ENCODE assay signal across 8 cellular contexts in genomic region chr17:74199306-74200092, GRCh38. TPM values are rescaled to one million over a fixed set of nuclear protein-coding genes. Genes with fewer than 3 reads are reported as not detected.
DNase-seq lines count a peak whose midpoint lies in the region; ATAC-seq, FAIRE-seq and TF ChIP-seq lines count a peak whose summit lies in the region.

No MANE protein-coding gene starts in this region.

- peak; percentile 55 to 85; a peak in 5 of 6 replicates for ATAC-seq in A549
- no peak for ATAC-seq in lung (ENCODE audit: insufficient read depth, low FRiP score)
- ATAC-seq in stimulated activated effector memory CD8-positive, alpha-beta T cell treated with anti-CD3 and anti-CD28 coated beads, Interleukin-12 subunit alpha, Interleukin-12 subunit beta, amount 100 ng/mL, for 72 hours: peak; percentile 58
- no peak for ATAC-seq in GM18858 (IDR thresholded peaks at IDR 0.05; ENCODE audit: unreplicated experiment)

- H3K27ac ChIP-seq in A549 (peak overlapping the region; percentile 51 to 61; a peak in 5 of 6 replicates), lung (ENCODE audit: low read depth in 1 of 2, low read length in 1 of 2) (no peak overlapping the region)

- H3K9me3 Mint-ChIP-seq in stimulated activated effector memory CD8-positive, alpha-beta T cell treated with anti-CD3 and anti-CD28 coated beads, Interleukin-12 subunit alpha, Interleukin-12 subunit beta, amount 100 ng/mL, for 72 hours: no peaks in the 10 kb centered on the region

- H3K36me3 Mint-ChIP-seq in stimulated activated effector memory CD8-positive, alpha-beta T cell treated with anti-CD3 and anti-CD28 coated beads, Interleukin-12 subunit alpha, Interleukin-12 subunit beta, amount 100 ng/mL, for 72 hours: peaks cover 21% of the 10 kb centered on the region

- no peak for TF ChIP-seq EP300 in A549 (IDR thresholded peaks at IDR 0.05)

- no peaks in the 10 kb centered on the region for H3K4me1 ChIP-seq in A549
- peaks cover 2% of the 10 kb centered on the region in 2 donors for H3K4me1 ChIP-seq in lung (ENCODE audit: control insufficient read depth in 2 of 2, insufficient read depth in 2 of 2, low read length in 2 of 2)

- FAIRE-seq in A549 (lab: Jason Lieb, UNC): no peak

- DNase-seq in A549 (ENCODE audit: low read depth in 1 of 2, low spot score in 1 of 2) (peak; percentile 73 to 89), GM19238 (ENCODE audit: insufficient read length, low spot score) (peak; percentile 53), NCI-H510A treated with DMSO at 0.1 percent for 48 hours (lab: John Stamatoyannopoulos, UW) (peak; percentile 85), dermis blood vessel endothelial cell (peak; percentile 75), lung (ENCODE audit: low spot score) (peak; percentile 64)
- peak; percentile 55 to 59 for DNase-seq in activated CD4-positive, alpha-beta T cell treated with anti-CD3 and anti-CD28 coated beads, Interleukin-2, amount 50 U/mL, for 4 hours
- DNase-seq in stimulated activated effector memory CD8-positive, alpha-beta T cell treated with anti-CD3 and anti-CD28 coated beads, Interleukin-12 subunit alpha, Interleukin-12 subunit beta, amount 100 ng/mL, for 72 hours (ENCODE audit: low spot score in 2 of 2): peak; percentile 68 to 85

- H3K4me3 ChIP-seq in A549 (no peak overlapping the region), lung (no peak overlapping the region)

- peak; percentile 77 to 85 for TF ChIP-seq RAD21 in A549 (conservative IDR thresholded peaks at IDR 0.05 in 1 of 2, IDR thresholded peaks at IDR 0.05 in 1 of 2)

- peaks cover 19% of the 10 kb centered on the region for H3K4me1 Mint-ChIP-seq in stimulated activated effector memory CD8-positive, alpha-beta T cell treated with anti-CD3 and anti-CD28 coated beads, Interleukin-12 subunit alpha, Interleukin-12 subunit beta, amount 100 ng/mL, for 72 hours

- no peak for TF ChIP-seq POLR2A in A549 (IDR thresholded peaks at IDR 0.05; ENCODE audit: low read length)

- WGBS in A549 (ENCODE audit: missing lambda C conversion rate): 32% methylated on average over 27 of the region's 35 CpGs
- 24 to 26% methylated on average over 35 of the region's 35 CpGs for WGBS in lung, 2 donors

- POLR2A ChIA-PET in A549 (lab: Yijun Ruan, JAX): no interaction called here

- peaks cover 4% of the 10 kb centered on the region for H3K27me3 ChIP-seq in lung (ENCODE audit: control insufficient read depth, insufficient read depth)

- no peaks in the 10 kb centered on the region for H3K36me3 ChIP-seq in lung (ENCODE audit: control insufficient read depth in 2 of 2, insufficient read depth in 2 of 2, low read length in 2 of 2)

- peak; percentile 95 for TF ChIP-seq CTCF in A549 (IDR thresholded peaks at IDR 0.05)
- peak; percentile 80 for TF ChIP-seq CTCF in lung (IDR thresholded peaks at IDR 0.05; ENCODE audit: control extremely low read depth, extremely low read depth)

- H3K9me3 ChIP-seq in A549 (no peaks in the 10 kb centered on the region), lung (ENCODE audit: control insufficient read depth in 2 of 2, insufficient read depth in 1 of 2, low read length in 1 of 2) (no peaks in the 10 kb centered on the region)

- H3K27ac Mint-ChIP-seq in stimulated activated effector memory CD8-positive, alpha-beta T cell treated with anti-CD3 and anti-CD28 coated beads, Interleukin-12 subunit alpha, Interleukin-12 subunit beta, amount 100 ng/mL, for 72 hours: no peak overlapping the region

- peak overlapping the region; percentile 1 for H3K4me3 Mint-ChIP-seq in stimulated activated effector memory CD8-positive, alpha-beta T cell treated with anti-CD3 and anti-CD28 coated beads, Interleukin-12 subunit alpha, Interleukin-12 subunit beta, amount 100 ng/mL, for 72 hours

- CTCF ChIA-PET in A549 (lab: Yijun Ruan, JAX): interaction anchor here (0.5 to 7.4 kb wide), 80 partner anchors 9 to 943 kb away, joined by 3 to 215 read pairs (median 3); partner anchors contain the start of gene TTYH2

- peak overlapping the region; percentile 69 for H3K4me2 ChIP-seq in A549

TF ChIP-seq in A549, 52 proteins besides CTCF, POLR2A, EP300 and RAD21:
- TF ChIP-seq SMC3 (IDR thresholded peaks at IDR 0.05) (peak; percentile 82), KDM1A (IDR thresholded peaks at IDR 0.05; ENCODE audit: low read depth) (no peak), CBX2 (IDR thresholded peaks at IDR 0.05; ENCODE audit: borderline replicate concordance, low read depth) (no peak), CHD2 (IDR thresholded peaks at IDR 0.05; ENCODE audit: low read length, partially characterized antibody) (no peak)

RNA-seq across cellular contexts. Expression of gene RPL38, which starts 4.0 kb away (rescaled TPM):
- polyA plus RNA-seq in A549 (2011; rRNA removed) (2,364 and 3,205 TPM in 2 replicates), A549 (2017; fragmentation: RNase III; extraction: RNeasy Plus Mini Kit Qiagen cat#74134 plus additional on column Dnase treatment) (4,033 to 4,354 TPM (median 4,133 TPM) in 3 replicates), lung (1,000 to 10,000 TPM in 1 of 2 donors, 100 to 1,000 TPM in 1; 765 to 2,752 TPM)
- 2,658 and 3,508 TPM in 2 replicates for polyA plus RNA-seq in A549 (2012; cell fraction: cytosol; rRNA removed)
- polyA plus RNA-seq in A549 (2012; cell fraction: nucleus; rRNA removed): 312 and 396 TPM in 2 replicates
- polyA minus RNA-seq in A549 (2011; rRNA and poly(A)+ RNA removed): 560 and 829 TPM in 2 replicates
- total RNA-seq in dermis blood vessel endothelial cell (625 and 929 TPM in 2 replicates), lung (1,000 to 10,000 TPM in 1 of 2 donors, 100 to 1,000 TPM in 1; 686 to 1,416 TPM)

RNA-seq across cellular contexts. Expression of gene TTYH2, which starts 13.9 kb away (rescaled TPM):
- polyA plus RNA-seq in A549 (2011; rRNA removed): 1.4 and 1.5 TPM in 2 replicates
- 2.9 and 3.1 TPM in 2 replicates for polyA plus RNA-seq in A549 (2012; cell fraction: cytosol; rRNA removed)
- 5.4 and 10.0 TPM in 2 replicates for polyA plus RNA-seq in A549 (2012; cell fraction: nucleus; rRNA removed)
- polyA plus RNA-seq in A549 (2017; fragmentation: RNase III; extraction: RNeasy Plus Mini Kit Qiagen cat#74134 plus additional on column Dnase treatment): 1.1 to 1.7 TPM (median 1.7 TPM) in 3 replicates
- 2.1 and 2.6 TPM in 2 replicates for polyA minus RNA-seq in A549 (2011; rRNA and poly(A)+ RNA removed)
- 0.70 and 2.2 TPM in 2 replicates for total RNA-seq in dermis blood vessel endothelial cell
- 10 to 100 TPM in 1 of 2 donors, 1 to 10 TPM in 1; 7.5 to 10.6 TPM for total RNA-seq in lung
- polyA plus RNA-seq in lung: 1 to 10 TPM; 2.3 to 3.3 TPM

Comparison
In these comparisons a context has a peak if more than half of its experiments do, and no peak if none do; other contexts are left out.
1. ATAC-seq: peak in A549 (2 of 2) and stimulated activated effector memory CD8-positive, alpha-beta T cell treated with anti-CD3 and anti-CD28 coated beads, Interleukin-12 subunit alpha, Interleukin-12 subunit beta, amount 100 ng/mL, for 72 hours (single experiment); none in lung (single experiment) and GM18858 (single experiment).
2. H3K27ac ChIP-seq: peak in A549 (2 of 2); none in lung (0 of 2).
3. Peak in every context shown above with its lines, with median percentiles within 50 percentile points of each other: DNase-seq.